ENCODE assay signal across 9 cellular contexts in the genomic region with DNA sequence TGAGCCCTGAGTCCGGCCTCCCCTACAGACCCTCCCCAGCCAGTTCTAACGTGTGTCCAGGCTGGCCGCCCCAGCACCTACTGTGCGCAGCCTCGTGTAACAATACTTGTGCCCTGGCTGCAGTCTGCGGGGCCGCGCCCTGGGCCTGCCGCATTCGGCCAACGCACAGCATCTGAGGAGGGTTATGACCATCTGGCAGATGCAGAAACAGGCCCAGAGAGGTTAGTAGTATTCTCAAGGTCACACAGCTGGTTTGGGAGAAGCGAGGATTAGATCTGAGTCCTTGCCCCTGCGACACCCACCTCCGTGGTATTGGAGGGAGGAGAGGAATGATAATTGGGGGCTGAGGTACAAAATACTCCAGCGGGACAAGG. TPM values are rescaled to one million over a fixed set of nuclear protein-coding genes. Genes with fewer than 3 reads are reported as not detected.
DNase-seq lines count a peak whose midpoint lies in the region; ATAC-seq and TF ChIP-seq lines count a peak whose summit lies in the region.
"Had no signal": no experiment of that assay in that cellular context is flagged by ENCODE, and none has a peak within 500 bp of the region (broad histone marks: within the 10 kb centered on the region; RNA-seq: fewer than 3 reads in every experiment).

No MANE protein-coding gene starts in this region.

- no peaks in the 10 kb centered on the region for H3K9me2 ChIP-seq in PC-9 (ENCODE audit: insufficient read depth)

- POLR2A ChIA-PET in PC-9 (lab: Charles Lee; ENCODE audit: unreplicated experiment) = interaction anchor here (0.5 kb wide), 1 partner anchor 14 kb away, joined by 3 read pairs; no protein-coding TSS in a partner anchor

- no peak for ATAC-seq in natural killer cell
- no peak for ATAC-seq in HG03442 (IDR thresholded peaks at IDR 0.05; ENCODE audit: unreplicated experiment)

- BruUV-seq in PC-9 (replicated peaks; lab: Mats Ljungman, UMichigan) = TSS peak; percentile 84

- H3K4me2 ChIP-seq in PC-9 = peak overlapping the region; percentile 92

- no peaks in the 10 kb centered on the region for H3K27me3 ChIP-seq in PC-9 (ENCODE audit: insufficient read depth, low read depth)

- H3K27me3 Mint-ChIP-seq in endothelial cell (ENCODE audit: unreplicated experiment) (peaks cover 34% of the 10 kb centered on the region), natural killer cell (ENCODE audit: low read depth in 2 of 2) (peaks cover 0 to 15% of the 10 kb centered on the region in 2 donors)

- peaks cover 46% of the 10 kb centered on the region for H3F3A ChIP-seq in PC-9 (ENCODE audit: insufficient read depth, low read depth)

- H3K4me3 Mint-ChIP-seq in endothelial cell (ENCODE audit: unreplicated experiment) = peak overlapping the region; percentile 90
- peak overlapping the region; percentile 91 for H3K4me3 Mint-ChIP-seq in natural killer cell

- H3K27ac Mint-ChIP-seq in endothelial cell (ENCODE audit: unreplicated experiment) = peak overlapping the region; percentile 52
- H3K27ac Mint-ChIP-seq in natural killer cell = peak overlapping the region; percentile 70 to 92

- H3K36me3 Mint-ChIP-seq in endothelial cell (ENCODE audit: low read depth, unreplicated experiment) = no peaks in the 10 kb centered on the region
- H3K36me3 Mint-ChIP-seq in natural killer cell = no peaks in the 10 kb centered on the region

- DNase-seq in ELR (ENCODE audit: low read depth) (peak; percentile 52), PC-9 (no peak), endothelial cell (ENCODE audit: low spot score) (no peak), natural killer cell (no peak), dedifferentiated amniotic fluid mesenchymal stem cell (ENCODE audit: extremely low spot score) (no peak), DMS114 treated with DMSO at 0.1 percent for 48 hours (lab: John Stamatoyannopoulos, UW; ENCODE audit: unreplicated experiment) (no peak), COR-L47 (lab: John Stamatoyannopoulos, UW) (no peak)

- H3K4me1 ChIP-seq in PC-9 (replicated peaks; ENCODE audit: insufficient read depth) = peaks cover 46% of the 10 kb centered on the region

- H3K27ac ChIP-seq in PC-9 = no peak overlapping the region

- H3K9me3 ChIP-seq in PC-9 (ENCODE audit: insufficient read depth, low read depth) = no peaks in the 10 kb centered on the region

- H4K20me1 ChIP-seq in PC-9 (ENCODE audit: insufficient read depth) = peaks cover 3% of the 10 kb centered on the region; the same call in 1 of the 2 replicates

- peak overlapping the region; percentile 91 for H3K4me3 ChIP-seq in PC-9

- TF ChIP-seq CTCF in PC-9 (conservative IDR thresholded peaks at IDR 0.05) (no peak), endothelial cell (IDR thresholded peaks at IDR 0.05; ENCODE audit: unreplicated experiment) (no peak), natural killer cell (IDR thresholded peaks at IDR 0.05) (no peak)

- peaks cover 28% of the 10 kb centered on the region for H3K4me1 Mint-ChIP-seq in endothelial cell (ENCODE audit: unreplicated experiment)
- peaks cover 19 to 33% of the 10 kb centered on the region in 2 donors for H3K4me1 Mint-ChIP-seq in natural killer cell

- CTCF ChIA-PET in PC-9 (lab: Charles Lee) = no interaction called here

- no peaks in the 10 kb centered on the region for H3K36me3 ChIP-seq in PC-9 (ENCODE audit: low read depth)

- peaks cover 35% of the 10 kb centered on the region for H3K79me2 ChIP-seq in PC-9 (ENCODE audit: low read depth)

- H2AFZ ChIP-seq in PC-9 = peak overlapping the region; percentile 79

- no peaks in the 10 kb centered on the region for H3K9me3 Mint-ChIP-seq in endothelial cell (ENCODE audit: unreplicated experiment)
- no peaks in the 10 kb centered on the region for H3K9me3 Mint-ChIP-seq in natural killer cell

- intact Hi-C loops in PC-9 (cut with micrococcal nuclease; ENCODE audit: unreplicated experiment) (no loop called here), natural killer cell (cut with micrococcal nuclease) (loop anchor here (5.0 to 10.0 kb wide), 2 partner anchors 37 to 275 kb away; partner anchors contain the start of genes RANBP10 and TSNAXIP1)

RNA-seq across cellular contexts. Expression of gene RIPOR1, which starts 1.0 kb away (rescaled TPM):
- total RNA-seq in PC-9 (2021) (76.7 and 113 TPM in 2 replicates), endothelial cell (ENCODE audit: unreplicated experiment) (184 TPM), natural killer cell (100 to 1,000 TPM in 1 of 3 donors, 10 to 100 TPM in 2; 68.2 to 118 (median 74.8) TPM)

RNA-seq across cellular contexts. Expression of gene CTCF, which starts 32.7 kb away (rescaled TPM):
- total RNA-seq in PC-9 (2021) = 35.3 and 39.0 TPM in 2 replicates
- 40.1 TPM for total RNA-seq in endothelial cell (ENCODE audit: unreplicated experiment)
- total RNA-seq in natural killer cell = 10 to 100 TPM; 61.4 to 76.7 (median 63.6) TPM

RNA-seq across cellular contexts. Expression of gene AGRP, which starts 46.3 kb away (rescaled TPM):
- total RNA-seq in PC-9 (2021) (not detected in 2 replicates), endothelial cell (ENCODE audit: unreplicated experiment) (not detected), natural killer cell (under 1 TPM in 1 of 3 donors, not detected in 2; 0.50 TPM)
- total RNA-seq: NCI-H460 had no signal

RNA-seq across cellular contexts. Expression of gene ATP6V0D1, which starts 48.7 kb away (rescaled TPM):
- 51.5 and 61.0 TPM in 2 replicates for total RNA-seq in PC-9 (2021)
- total RNA-seq in endothelial cell (ENCODE audit: unreplicated experiment) = 107 TPM
- total RNA-seq in natural killer cell = 10 to 100 TPM; 76.0 to 84.9 (median 83.3) TPM
